Comparison of ENCODE assay signal across 37 cellular contexts in the genomic region with DNA sequence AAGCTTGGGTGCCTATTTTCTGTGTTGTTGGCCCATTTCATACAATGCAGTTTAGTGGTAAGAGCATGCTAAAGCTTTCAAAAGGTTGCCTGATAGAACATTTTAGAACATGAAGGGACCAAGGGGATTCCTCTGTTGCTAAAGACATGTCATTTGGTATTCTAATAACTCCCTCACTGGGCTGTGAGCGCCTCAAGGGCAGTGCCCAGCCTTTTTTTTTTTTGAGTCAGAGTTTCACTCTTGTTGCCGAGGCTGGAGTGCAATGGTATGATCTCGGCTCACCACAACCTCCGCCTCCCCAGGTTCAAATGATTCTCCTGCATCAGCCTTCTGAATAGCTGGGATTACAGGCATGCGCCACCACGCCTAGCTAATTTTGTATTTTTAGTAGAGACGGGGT.
"Had no signal": no experiment of that assay in that cellular context is flagged by ENCODE, and none has a peak within 500 bp of the region (broad histone marks: within the 10 kb centered on the region; RNA-seq: fewer than 3 reads in every experiment).

No MANE protein-coding gene starts in this region.

- H3K4me1 Mint-ChIP-seq: activated B cell treated with CpG ODN at 0.5 μM for 24 hours; activated CD4-positive, alpha-beta T cell treated with anti-CD3 and anti-CD28 coated beads, Interleukin-2, amount 10 ng/mL, durations not matched to agents 24 days and 14 days; activated T-helper 17 cell treated with anti-CD3 and anti-CD28 coated beads, Interleukin-2, amount 50 U/mL, for 72 hours; central memory CD8-positive, alpha-beta T cell had no signal

- H3K27me3 ChIP-seq: adrenal gland, body of pancreas, brain microvascular endothelial cell, cardiac muscle cell had no signal

- H3K4me3 ChIP-seq: adrenal gland, body of pancreas, cardiac muscle cell had no signal

- DNase-seq: activated B cell treated with CpG ODN at 0.5 μM for 24 hours; activated CD4-positive, alpha-beta memory T cell treated with anti-CD3 and anti-CD28 coated beads for 36 hours; activated CD4-positive, alpha-beta T cell treated with anti-CD3 and anti-CD28 coated beads for 4 hours; activated CD4-positive, alpha-beta T cell treated with anti-CD3 and anti-CD28 coated beads, Interleukin-2, amount 10 ng/mL, durations not matched to agents 24 days and 14 days; activated CD4-positive, alpha-beta T cell treated with anti-CD3 and anti-CD28 coated beads, Interleukin-2, amount 50 U/mL, for 1 hour; activated CD4-positive, alpha-beta T cell treated with anti-CD3 and anti-CD28 coated beads, Interleukin-2, amount 50 U/mL, for 4 hours; activated CD4-positive, CD25-positive, alpha-beta regulatory T cell treated with anti-CD3 and anti-CD28 coated beads, Interleukin-2, amount 50 U/mL, for 72 hours; activated CD8-positive, alpha-beta memory T cell treated with anti-CD3 and anti-CD28 coated beads, Interleukin-2, amount 50 U/mL, for 4 hours; activated CD8-positive, alpha-beta T cell treated with anti-CD3 and anti-CD28 coated beads for 36 hours; activated effector memory CD4-positive, alpha-beta T cell treated with anti-CD3 and anti-CD28 coated beads, Interleukin-2, amount 50 U/mL, for 16 hours; activated gamma-delta T cell treated with Interleukin-2 at 50 U/mL for 16 hours; activated naive CD4-positive, alpha-beta T cell; activated naive CD4-positive, alpha-beta T cell treated with anti-CD3 and anti-CD28 coated beads for 36 hours; activated naive CD4-positive, alpha-beta T cell treated with anti-CD3 and anti-CD28 coated beads, Interleukin-2, amount 50 U/mL, for 16 hours; activated naive CD8-positive, alpha-beta T cell treated with anti-CD3 and anti-CD28 coated beads for 36 hours; activated T-cell treated with anti-CD3 and anti-CD28 coated beads for 4 hours; activated T-cell treated with anti-CD3 and anti-CD28 coated beads, Interleukin-2, amount 50 U/mL, for 1 hour; activated T-cell treated with anti-CD3 and anti-CD28 coated beads, Interleukin-2, amount 50 U/mL, for 4 hours; activated T-cell treated with anti-CD3 and anti-CD28 coated beads, Interleukin-2, amount 50 U/mL, for 72 hours; adrenal gland; amniotic stem cell; aorta; body of pancreas; brain microvascular endothelial cell; caudate nucleus; SW 1271; T-helper 1 cell; T-helper 2 cell; T-helper 9 cell had no signal

- H3K27me3 Mint-ChIP-seq: activated B cell treated with CpG ODN at 0.5 μM for 24 hours; activated CD4-positive, alpha-beta memory T cell treated with anti-CD3 and anti-CD28 coated beads for 36 hours; activated CD4-positive, alpha-beta T cell treated with anti-CD3 and anti-CD28 coated beads, Interleukin-2, amount 10 ng/mL, durations not matched to agents 24 days and 14 days; activated CD8-positive, alpha-beta T cell treated with anti-CD3 and anti-CD28 coated beads for 36 hours; activated naive CD8-positive, alpha-beta T cell treated with anti-CD3 and anti-CD28 coated beads for 36 hours; activated T-helper 17 cell treated with anti-CD3 and anti-CD28 coated beads, Interleukin-2, amount 50 U/mL, for 72 hours; central memory CD8-positive, alpha-beta T cell had no signal

- H3K4me3 Mint-ChIP-seq: activated B cell treated with CpG ODN at 0.5 μM for 24 hours; activated CD4-positive, alpha-beta memory T cell treated with anti-CD3 and anti-CD28 coated beads for 36 hours; activated CD4-positive, alpha-beta T cell treated with anti-CD3 and anti-CD28 coated beads, Interleukin-2, amount 10 ng/mL, durations not matched to agents 24 days and 14 days; activated CD8-positive, alpha-beta T cell treated with anti-CD3 and anti-CD28 coated beads for 36 hours; activated naive CD4-positive, alpha-beta T cell treated with anti-CD3 and anti-CD28 coated beads for 36 hours; activated naive CD8-positive, alpha-beta T cell treated with anti-CD3 and anti-CD28 coated beads for 36 hours; activated T-cell treated with anti-CD3 and anti-CD28 coated beads, Interleukin-2, amount 50 U/mL, for 4 hours; activated T-cell treated with anti-CD3 and anti-CD28 coated beads, Interleukin-2, amount 50 U/mL, for 72 hours; activated T-helper 1 cell treated with anti-CD3 and anti-CD28 coated beads, Interleukin-12 subunit alpha, Interleukin-12 subunit beta, Interleukin-2, Interleukin-4 antibody, amounts not matched to agents 30 ng/mL and 10 ng/mL and 1 ng/mL, durations not matched to agents 14 hours and 24 hours and 36 hours; activated T-helper 17 cell treated with anti-CD3 and anti-CD28 coated beads, Interleukin-2, amount 50 U/mL, for 72 hours; central memory CD8-positive, alpha-beta T cell; T-helper 1 cell treated with Interleukin-12 subunit alpha and Interleukin-12 subunit beta and Interleukin-4 antibody, amounts not matched to agents 30 μg/mL and 1 μg/mL, for 36 hours; T-helper 2 cell treated with Interferon-gamma antibody and Interleukin-4, amounts not matched to agents 5 μg/mL and 100 μg/mL, for 36 hours had no signal

- H3K27ac ChIP-seq: adrenal gland, body of pancreas, brain microvascular endothelial cell, cardiac muscle cell, VCaP had no signal

- H3K36me3 ChIP-seq: adrenal gland, brain microvascular endothelial cell, cardiac muscle cell had no signal

- H3K9me3 ChIP-seq: adrenal gland, body of pancreas had no signal

- ATAC-seq: activated CD8-positive, alpha-beta T cell treated with anti-CD3 and anti-CD28 coated beads for 36 hours; activated naive CD4-positive, alpha-beta T cell treated with anti-CD3 and anti-CD28 coated beads, Interleukin-2, amount 50 U/mL, for 72 hours; activated T-cell treated with anti-CD3 and anti-CD28 coated beads, Interleukin-2, amount 50 U/mL, for 4 hours; activated T-cell treated with anti-CD3 and anti-CD28 coated beads, Interleukin-2, amount 50 U/mL, for 72 hours; activated T-helper 17 cell treated with anti-CD3 and anti-CD28 coated beads, Interleukin-2, amount 50 U/mL, for 72 hours; body of pancreas had no signal

- H3K9me3 Mint-ChIP-seq: activated B cell treated with CpG ODN at 0.5 μM for 24 hours had no signal

- H3K27ac Mint-ChIP-seq: activated B cell treated with CpG ODN at 0.5 μM for 24 hours; activated CD4-positive, alpha-beta memory T cell treated with anti-CD3 and anti-CD28 coated beads for 36 hours; activated CD4-positive, alpha-beta T cell treated with anti-CD3 and anti-CD28 coated beads, Interleukin-2, amount 10 ng/mL, durations not matched to agents 24 days and 14 days; activated CD8-positive, alpha-beta T cell treated with anti-CD3 and anti-CD28 coated beads for 36 hours; activated naive CD4-positive, alpha-beta T cell treated with anti-CD3 and anti-CD28 coated beads for 36 hours; activated naive CD4-positive, alpha-beta T cell treated with anti-CD3 and anti-CD28 coated beads, Interleukin-2, amount 50 U/mL, for 72 hours; activated naive CD8-positive, alpha-beta T cell treated with anti-CD3 and anti-CD28 coated beads for 36 hours; activated T-cell treated with anti-CD3 and anti-CD28 coated beads, Interleukin-2, amount 50 U/mL, for 72 hours; activated T-helper 1 cell treated with anti-CD3 and anti-CD28 coated beads, Interleukin-12 subunit alpha, Interleukin-12 subunit beta, Interleukin-2, Interleukin-4 antibody, amounts not matched to agents 30 ng/mL and 10 ng/mL and 1 ng/mL, durations not matched to agents 14 hours and 24 hours and 36 hours; activated T-helper 17 cell treated with anti-CD3 and anti-CD28 coated beads, Interleukin-2, amount 50 U/mL, for 72 hours; T-helper 1 cell treated with Interleukin-12 subunit alpha and Interleukin-12 subunit beta and Interleukin-4 antibody, amounts not matched to agents 30 μg/mL and 1 μg/mL, for 36 hours; T-helper 2 cell treated with Interferon-gamma antibody and Interleukin-4, amounts not matched to agents 5 μg/mL and 100 μg/mL, for 36 hours had no signal
